8 cellular contexts compared by ENCODE assay signal in the genomic region with DNA sequence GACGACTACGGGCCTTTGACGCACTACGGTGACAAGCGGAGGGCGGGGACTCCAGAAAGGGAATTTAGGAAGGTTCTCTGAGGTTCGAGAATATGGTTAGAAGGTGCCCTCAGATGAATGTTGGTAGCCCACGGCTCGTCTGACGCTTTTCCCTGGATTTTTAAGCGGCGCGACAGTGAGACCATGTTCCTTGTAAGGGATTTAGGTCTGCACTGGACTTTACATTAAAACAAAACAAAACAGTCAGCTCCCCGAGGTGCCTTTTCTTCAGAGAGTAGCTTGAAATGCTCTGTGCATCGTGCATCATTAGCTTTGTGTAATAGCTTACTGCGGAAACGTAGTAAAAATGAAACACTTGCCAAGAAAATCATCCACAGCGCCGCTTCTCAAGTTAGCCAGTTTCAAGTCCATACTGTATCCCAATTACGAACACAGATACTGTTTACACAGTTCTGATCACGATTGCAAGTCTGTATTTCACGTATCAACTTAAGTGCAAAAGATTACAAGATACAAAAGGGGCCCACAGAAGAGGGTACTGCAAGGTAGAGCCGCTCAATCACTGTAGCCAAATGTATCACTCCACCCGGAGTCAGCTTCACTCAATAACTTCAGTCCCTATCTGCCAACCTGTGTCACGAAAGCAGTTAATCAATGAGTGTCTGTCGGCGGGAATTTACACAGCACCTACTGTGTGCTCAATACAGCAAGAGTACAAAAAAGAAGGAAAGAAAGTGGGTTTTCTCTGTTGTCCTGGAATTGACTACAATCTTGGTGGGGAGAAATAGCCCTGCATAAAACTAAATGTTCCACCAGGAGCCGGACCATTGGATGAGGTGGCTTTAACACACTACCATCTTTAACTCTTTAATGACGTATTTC. TPM values are rescaled to one million over a fixed set of nuclear protein-coding genes. Genes with fewer than 3 reads are reported as not detected.
DNase-seq lines count a peak whose midpoint lies in the region; ATAC-seq and TF ChIP-seq lines count a peak whose summit lies in the region.

No MANE protein-coding gene starts in this region.

- H4K20me1 ChIP-seq in SK-N-SH (ENCODE audit: insufficient read depth) = 0 out of 2 replicates have a peak, but pooled peaks cover 6% of the 10 kb centered on the region

- peaks cover 46% of the 10 kb centered on the region for H3K4me1 Mint-ChIP-seq in activated T-cell treated with anti-CD3 and anti-CD28 coated beads, Interleukin-2, amount 50 U/mL, for 24 hours (ENCODE audit: low read depth)

- no peaks in the 10 kb centered on the region; a peak in 1 of 4 replicates for H3K4me1 ChIP-seq in SK-N-SH (ENCODE audit: control insufficient read depth in 1 of 2, insufficient read depth in 2 of 2, low read depth in 1 of 2, low read length in 1 of 2)

- H3K27me3 Mint-ChIP-seq in activated T-cell treated with anti-CD3 and anti-CD28 coated beads, Interleukin-2, amount 50 U/mL, for 24 hours = peaks cover 11% of the 10 kb centered on the region

- H3K9ac ChIP-seq in SK-N-SH = peak overlapping the region; percentile 71; the same call in 1 of the 2 replicates

- peak overlapping the region; percentile 88 for H2AFZ ChIP-seq in SK-N-SH (ENCODE audit: low read depth)

- peaks cover 10% of the 10 kb centered on the region; the same call in 1 of the 2 replicates for H3K27me3 ChIP-seq in SK-N-SH (ENCODE audit: insufficient read depth)

- TF ChIP-seq RAD21 in SK-N-SH (IDR thresholded peaks at IDR 0.05; ENCODE audit: low read length) = no peak

- H3K36me3 ChIP-seq in SK-N-SH (replicated peaks in 1 of 2; ENCODE audit: control insufficient read depth in 1 of 2, insufficient read depth in 2 of 2, low read length in 1 of 2) = no peaks in the 10 kb centered on the region

- peak overlapping the region; percentile 97 for H3K27ac Mint-ChIP-seq in activated T-cell treated with anti-CD3 and anti-CD28 coated beads, Interleukin-2, amount 50 U/mL, for 24 hours

- H3K4me2 ChIP-seq in SK-N-SH = peak overlapping the region; percentile 66

- TF ChIP-seq EP300 in SK-N-SH (IDR thresholded peaks at IDR 0.05; ENCODE audit: borderline replicate concordance in 1 of 2, low read depth in 1 of 2, low read length in 1 of 2) = no peak

- H3F3A ChIP-seq in SK-N-SH (replicated peaks; ENCODE audit: insufficient read depth) = no peaks in the 10 kb centered on the region

- no peak for TF ChIP-seq CTCF in SK-N-SH (IDR thresholded peaks at IDR 0.05)
- no peak for TF ChIP-seq CTCF in fibroblast of mammary gland (conservative IDR thresholded peaks at IDR 0.05; ENCODE audit: control insufficient read depth, insufficient read depth, low read depth, low read length)

- peaks cover 35% of the 10 kb centered on the region for H3K79me2 ChIP-seq in SK-N-SH (ENCODE audit: insufficient read depth)

- no peaks in the 10 kb centered on the region for H3K9me3 ChIP-seq in SK-N-SH

- H3K4me3 ChIP-seq in SK-N-SH (ENCODE audit: low read depth in 2 of 2, low read length in 1 of 2) (peak overlapping the region; percentile 65 to 70), fibroblast of mammary gland (ENCODE audit: control insufficient read depth, low read depth, low read length) (peak overlapping the region; percentile 67)

- CTCF ChIA-PET in SK-N-SH (lab: Yijun Ruan, JAX) = interaction anchor here (0.6 to 2.3 kb wide), 4 partner anchors 20 to 845 kb away, joined by 3 to 10 read pairs (median 4); no protein-coding TSS in a partner anchor

- H3K4me3 Mint-ChIP-seq in activated T-cell treated with anti-CD3 and anti-CD28 coated beads, Interleukin-2, amount 50 U/mL, for 24 hours = peak overlapping the region; percentile 91

- POLR2A ChIA-PET in SK-N-SH (lab: Yijun Ruan, JAX) = interaction anchor here (0.8 kb wide), 1 partner anchor 41 kb away, joined by 3 read pairs; no protein-coding TSS in a partner anchor

- no peak for DNase-seq in activated T-cell treated with anti-CD3 and anti-CD28 coated beads, Interleukin-2, amount 50 U/mL, for 24 hours
- DNase-seq in activated T-cell treated with anti-CD3 and anti-CD28 coated beads, Interleukin-2, amount 50 U/mL, for 48 hours = no peak
- no peak for DNase-seq in SK-N-SH
- peak; percentile 91 for DNase-seq in fibroblast of mammary gland (ENCODE audit: low read depth)
- DNase-seq in pons (ENCODE audit: low spot score) = peak; percentile 90
- DNase-seq in stimulated activated naive CD4-positive, alpha-beta T cell (lab: John Stamatoyannopoulos, UW) = no peak

- peaks cover 43% of the 10 kb centered on the region for H3K36me3 Mint-ChIP-seq in activated T-cell treated with anti-CD3 and anti-CD28 coated beads, Interleukin-2, amount 50 U/mL, for 24 hours (ENCODE audit: low read depth)

- H3K27ac ChIP-seq in SK-N-SH (ENCODE audit: low read depth in 2 of 2, low read length in 1 of 2) = peak overlapping the region; percentile 61 to 62; a peak in 3 of 4 replicates

- WGBS in SK-N-SH (ENCODE audit: low lambda C conversion rate) = 19% methylated on average over 26 of the region's 29 CpGs

- H3K9me3 Mint-ChIP-seq in activated T-cell treated with anti-CD3 and anti-CD28 coated beads, Interleukin-2, amount 50 U/mL, for 24 hours = no peaks in the 10 kb centered on the region

- H3K9me2 ChIP-seq in SK-N-SH = no peaks in the 10 kb centered on the region

- peak; percentile 8 for ATAC-seq in HG02885 (IDR thresholded peaks at IDR 0.05; ENCODE audit: poor library complexity, unreplicated experiment)
- ATAC-seq in HG03571 (IDR thresholded peaks at IDR 0.05; ENCODE audit: unreplicated experiment) = no peak

TF ChIP-seq in SK-N-SH, 30 proteins besides CTCF, POLR2A, EP300 and RAD21:
- TF ChIP-seq SIN3A (IDR thresholded peaks at IDR 0.05; ENCODE audit: borderline replicate concordance, low read depth, low read length) = no peak
- TF ChIP-seq POLR2AphosphoS5 (IDR thresholded peaks at IDR 0.05; ENCODE audit: low read depth, low read length) = peak; percentile 46

RNA-seq across cellular contexts. Expression of a gene that starts 0.5 kb away (rescaled TPM):
- polyA plus RNA-seq in SK-N-SH (2012; rRNA removed) = 3.2 and 3.7 TPM in 2 replicates
- 4.8 and 5.3 TPM in 2 replicates for polyA plus RNA-seq in SK-N-SH (2012; cell fraction: cytosol; rRNA removed)
- 3.6 and 6.6 TPM in 2 replicates for polyA plus RNA-seq in SK-N-SH (2012; cell fraction: nucleus; rRNA removed)

RNA-seq across cellular contexts. Expression of a gene that starts 32.4 kb away (rescaled TPM):
- polyA plus RNA-seq in SK-N-SH (2012; rRNA removed) = 34.2 and 38.4 TPM in 2 replicates
- 48.0 and 56.2 TPM in 2 replicates for polyA plus RNA-seq in SK-N-SH (2012; cell fraction: cytosol; rRNA removed)
- polyA plus RNA-seq in SK-N-SH (2012; cell fraction: nucleus; rRNA removed) = 31.4 and 48.2 TPM in 2 replicates

RNA-seq across cellular contexts. Expression of a gene that starts 41.5 kb away (rescaled TPM):
- 19.2 and 22.9 TPM in 2 replicates for polyA plus RNA-seq in SK-N-SH (2012; rRNA removed)
- polyA plus RNA-seq in SK-N-SH (2012; cell fraction: cytosol; rRNA removed) = 24.4 and 28.7 TPM in 2 replicates
- 20.7 and 24.1 TPM in 2 replicates for polyA plus RNA-seq in SK-N-SH (2012; cell fraction: nucleus; rRNA removed)

Comparison
In these comparisons a context has a peak if more than half of its experiments do, and no peak if none do; other contexts are left out.
1. DNase-seq: peak in fibroblast of mammary gland (single experiment) and pons (single experiment); none in activated T-cell treated with anti-CD3 and anti-CD28 coated beads, Interleukin-2, amount 50 U/mL, for 24 hours (single experiment), activated T-cell treated with anti-CD3 and anti-CD28 coated beads, Interleukin-2, amount 50 U/mL, for 48 hours (0 of 2), SK-N-SH (single experiment) and stimulated activated naive CD4-positive, alpha-beta T cell (0 of 6).